ENCODE assay signal across 10 cellular contexts in genomic region chr21:31282095-31282709, GRCh38.
A peak's percentile ranks its signal among the peaks of the same experiment; 100 is the strongest.
DNase-seq lines count a peak whose midpoint lies in the region; ATAC-seq, FAIRE-seq and TF ChIP-seq lines count a peak whose summit lies in the region.
"Had no signal": no experiment of that assay in that cellular context is flagged by ENCODE, and none has a peak within 500 bp of the region (broad histone marks: within the 10 kb centered on the region; RNA-seq: fewer than 3 reads in every experiment).

No MANE protein-coding gene starts in this region.

- H3K4me3 ChIP-seq in A549 (no peak overlapping the region), K562 (no peak overlapping the region)

- TF ChIP-seq RAD21 in A549 (conservative IDR thresholded peaks at IDR 0.05 in 1 of 2, IDR thresholded peaks at IDR 0.05 in 1 of 2), result no peak
- no peak for TF ChIP-seq RAD21 in K562 (CRISPR knock-in tag; conservative IDR thresholded peaks at IDR 0.05 in 1 of 2, IDR thresholded peaks at IDR 0.05 in 1 of 2)

- H3K79me2 ChIP-seq in K562 (ENCODE audit: control insufficient read depth, insufficient read depth, low read length), result no peaks in the 10 kb centered on the region

- H2AFZ ChIP-seq in K562 (ENCODE audit: low read depth, low read length), result no peak overlapping the region

- no peak overlapping the region for H3K9ac ChIP-seq in K562 (ENCODE audit: insufficient read depth in 1 of 2, low read depth in 2 of 2, low read length in 2 of 2)

- FAIRE-seq in A549 (lab: Jason Lieb, UNC) (no peak), K562 (lab: Jason Lieb, UNC) (peak; percentile 74)

- no peaks in the 10 kb centered on the region for H3K9me3 ChIP-seq in A549
- no peaks in the 10 kb centered on the region for H3K9me3 ChIP-seq in K562 (replicated peaks; ENCODE audit: control insufficient read depth, insufficient read depth, low read depth, low read length)

- CTCF ChIA-PET in A549 (lab: Yijun Ruan, JAX), result interaction anchor here (1.2 kb wide), 2 partner anchors 66 to 298 kb away, joined by 3 read pairs; no protein-coding TSS in a partner anchor
- CTCF ChIA-PET in K562 (lab: Yijun Ruan, JAX; ENCODE audit: low intra/inter-chr PET ratio), result no interaction called here

- peaks cover 6% of the 10 kb centered on the region in 2 donors for H3K9me3 Mint-ChIP-seq in activated naive CD4-positive, alpha-beta T cell treated with anti-CD3 and anti-CD28 coated beads, Interleukin-2, amount 50 U/mL, for 72 hours

- H3K36me3 Mint-ChIP-seq in activated naive CD4-positive, alpha-beta T cell treated with anti-CD3 and anti-CD28 coated beads, Interleukin-2, amount 50 U/mL, for 72 hours, result peaks cover 2 to 7% of the 10 kb centered on the region in 2 donors

- in situ Hi-C loops in K562 (cut with MboI), result no loop called here

- H3K27ac ChIP-seq in A549 (no peak overlapping the region), K562 (ENCODE audit: extremely low read depth, low read depth, low read length) (no peak overlapping the region)

- POLR2A ChIA-PET in A549 (lab: Yijun Ruan, JAX) (no interaction called here), K562 (lab: Yijun Ruan, JAX) (no interaction called here)

- H3K27ac Mint-ChIP-seq in activated naive CD4-positive, alpha-beta T cell treated with anti-CD3 and anti-CD28 coated beads, Interleukin-2, amount 50 U/mL, for 72 hours, result peak overlapping the region in 1 of 2 donors; percentile 9

- no peaks in the 10 kb centered on the region for H3K36me3 ChIP-seq in K562 (ENCODE audit: control insufficient read depth, insufficient read depth, low read length)

- DNase-seq in A549 (ENCODE audit: low read depth in 1 of 2, low spot score in 1 of 2), result peak in 1 of 2 experiments; percentile 13
- peak; percentile 91 for DNase-seq in HS-5 (ENCODE audit: low read depth)
- DNase-seq in K562 (ENCODE audit: extremely low read depth in 1 of 4, low spot score in 3 of 4), result peak; percentile 40 to 72 (median 56)
- DNase-seq in kidney tubule cell (ENCODE audit: low spot score), result peak; percentile 49
- no peak for DNase-seq in NCI-H748 treated with DMSO at 0.1 percent for 48 hours (lab: John Stamatoyannopoulos, UW)
- DNase-seq in activated naive CD4-positive, alpha-beta T cell treated with anti-CD3 and anti-CD28 coated beads, Interleukin-2, amount 50 U/mL, for 72 hours (ENCODE audit: low spot score in 2 of 2), result no peak
- DNase-seq: COR-L47, cortex of kidney had no signal

- no TSS peak for BruUV-seq in K562 (replicated peaks; lab: Mats Ljungman, UMichigan)

- peak in 1 of 2 experiments; percentile 39; a peak in 2 of 6 replicates for ATAC-seq in A549
- ATAC-seq in K562, result peak; percentile 84
- no peak for ATAC-seq in HG02798 (IDR thresholded peaks at IDR 0.05; ENCODE audit: poor library complexity, unreplicated experiment)
- no peak for ATAC-seq in GM21367 (IDR thresholded peaks at IDR 0.05; ENCODE audit: unreplicated experiment)
- ATAC-seq in activated naive CD4-positive, alpha-beta T cell treated with anti-CD3 and anti-CD28 coated beads, Interleukin-2, amount 50 U/mL, for 72 hours, result no peak

- H3K4me2 ChIP-seq in A549, result peak overlapping the region; percentile 23; the same call in 1 of the 3 replicates
- no peak overlapping the region for H3K4me2 ChIP-seq in K562 (ENCODE audit: insufficient read depth, low read length)

- H3K27me3 ChIP-seq in K562 (ENCODE audit: control insufficient read depth in 2 of 2, insufficient read depth in 2 of 2, low read length in 2 of 2), result peaks cover 3 to 6% of the 10 kb centered on the region in 2 experiments; a peak in 3 of 5 replicates

- TF ChIP-seq POLR2A in A549 (IDR thresholded peaks at IDR 0.05; ENCODE audit: low read length) (no peak), K562 (conservative IDR thresholded peaks at IDR 0.05) (no peak)

- TF ChIP-seq EP300 in A549 (IDR thresholded peaks at IDR 0.05), result no peak
- TF ChIP-seq EP300 in K562 (IDR thresholded peaks at IDR 0.05; ENCODE audit: low read length), result 0 out of 2 replicates have a peak, but pooled peaks have one; percentile 17

- WGBS in A549 (ENCODE audit: missing lambda C conversion rate), result 2% methylated on average over 8 of the region's 9 CpGs
- WGBS in K562 (ENCODE audit: insufficient coverage, low coverage, missing lambda C conversion rate), result 0% methylated on average over 9 of the region's 9 CpGs

- H3K9me1 ChIP-seq in K562 (ENCODE audit: control insufficient read depth, insufficient read depth, low read length), result no peaks in the 10 kb centered on the region

- intact Hi-C loops in K562 (cut with micrococcal nuclease), result no loop called here

- H3K4me1 ChIP-seq in A549 (no peaks in the 10 kb centered on the region), K562 (replicated peaks in 1 of 2; ENCODE audit: control insufficient read depth in 2 of 2, insufficient read depth in 2 of 2, low read length in 2 of 2) (peaks cover 0 to 3% of the 10 kb centered on the region in 2 experiments; a peak in 2 of 5 replicates)

- TF ChIP-seq CTCF in A549 (IDR thresholded peaks at IDR 0.05), result no peak
- no peak for TF ChIP-seq CTCF in K562 (IDR thresholded peaks at IDR 0.05 in 2 of 3, conservative IDR thresholded peaks at IDR 0.05 in 1 of 3; ENCODE audit: insufficient read depth in 2 of 3, low read depth in 1 of 3, low read length in 3 of 3)

- no peaks in the 10 kb centered on the region for H4K20me1 ChIP-seq in K562 (replicated peaks; ENCODE audit: control insufficient read depth, insufficient read depth, low read length)

TF ChIP-seq in A549, 52 proteins besides CTCF, POLR2A, EP300 and RAD21 (continues in another document):
- TF ChIP-seq MAX (IDR thresholded peaks at IDR 0.05) (no peak), SMC3 (IDR thresholded peaks at IDR 0.05) (no peak), GATA3 (IDR thresholded peaks at IDR 0.05; ENCODE audit: borderline replicate concordance) (no peak), TP53 (CRISPR knock-in tag; IDR thresholded peaks at IDR 0.05) (no peak), HMGXB4 (CRISPR knock-in tag; IDR thresholded peaks at IDR 0.05; ENCODE audit: borderline replicate concordance) (no peak), FOXS1 (CRISPR knock-in tag; IDR thresholded peaks at IDR 0.05) (no peak), RNF2 (IDR thresholded peaks at IDR 0.05; ENCODE audit: borderline replicate concordance, low read depth) (no peak), NPAS2 (CRISPR knock-in tag; IDR thresholded peaks at IDR 0.05; ENCODE audit: borderline replicate concordance) (no peak)

TF ChIP-seq in K562, 482 proteins besides CTCF, POLR2A, EP300 and RAD21 (continues in another document):
- TF ChIP-seq KDM2B (CRISPR knock-in tag; IDR thresholded peaks at IDR 0.05) (no peak), ZNF311 (CRISPR knock-in tag; IDR thresholded peaks at IDR 0.05) (no peak), ATF1 (CRISPR knock-in tag; IDR thresholded peaks at IDR 0.05) (no peak), ATF1 (tag; IDR thresholded peaks at IDR 0.05) (no peak), MECOM (CRISPR knock-in tag; IDR thresholded peaks at IDR 0.05) (no peak), BRD9 (IDR thresholded peaks at IDR 0.05; ENCODE audit: low read depth, partially characterized antibody) (no peak), BRF2 (IDR thresholded peaks at IDR 0.05; ENCODE audit: borderline replicate concordance, insufficient read depth, insufficient read length) (no peak), NFXL1 (CRISPR knock-in tag; IDR thresholded peaks at IDR 0.05) (no peak), ELF4 (CRISPR knock-in tag; IDR thresholded peaks at IDR 0.05) (no peak), TEAD1 (CRISPR knock-in tag; IDR thresholded peaks at IDR 0.05) (no peak), CBFA2T3 (IDR thresholded peaks at IDR 0.05) (peak; percentile 78), PML (IDR thresholded peaks at IDR 0.05; ENCODE audit: low read length) (0 out of 2 replicates have a peak, but pooled peaks have one; percentile 30), SUPT5H (IDR thresholded peaks at IDR 0.05) (no peak), ESRRA (IDR thresholded peaks at IDR 0.05; ENCODE audit: borderline replicate concordance, low read depth) (peak; percentile 97), MEF2D (tag; conservative IDR thresholded peaks at IDR 0.05; ENCODE audit: low read depth) (no peak), KLF10 (CRISPR knock-in tag; IDR thresholded peaks at IDR 0.05) (no peak), DPF2 (IDR thresholded peaks at IDR 0.05) (peak; percentile 48; the same call in 1 of the 2 replicates), POLR2AphosphoS5 (IDR thresholded peaks at IDR 0.05; ENCODE audit: control insufficient read depth, insufficient read depth, low read depth, low read length) (no peak), SOX6 (IDR thresholded peaks at IDR 0.05) (peak; percentile 74), RCOR1 (IDR thresholded peaks at IDR 0.05; ENCODE audit: borderline replicate concordance in 1 of 2, low read depth in 2 of 2, low read length in 2 of 2) (no peak), ZNF3 (CRISPR knock-in tag; IDR thresholded peaks at IDR 0.05) (no peak), TAL1 (IDR thresholded peaks at IDR 0.05) (peak; percentile 72), STAT5A (IDR thresholded peaks at IDR 0.05; ENCODE audit: borderline replicate concordance, low read length) (no peak), KLF13 (tag; IDR thresholded peaks at IDR 0.05; ENCODE audit: borderline replicate concordance, low read depth) (no peak), ZBED1 (IDR thresholded peaks at IDR 0.05) (no peak), THAP7 (CRISPR knock-in tag; IDR thresholded peaks at IDR 0.05) (no peak)

Comparison
In these comparisons a context has a peak if more than half of its experiments do, and no peak if none do; other contexts are left out.
1. DNase-seq: peak in HS-5 (single experiment), K562 (4 of 4) and kidney tubule cell (single experiment); none in NCI-H748 treated with DMSO at 0.1 percent for 48 hours (single experiment) and activated naive CD4-positive, alpha-beta T cell treated with anti-CD3 and anti-CD28 coated beads, Interleukin-2, amount 50 U/mL, for 72 hours (0 of 2).
2. Of the 35 proteins assayed by ChIP-seq in both K562 and A549: peak only in K562: EP300 and ESRRA; only in A549: none; in both: none; in neither: 33.